Comparison of ENCODE assay signal across 13 cellular contexts in genomic region chr9:91429501-91429900, GRCh38.
"Had no signal": no experiment of that assay in that cellular context is flagged by ENCODE, and none has a peak within 500 bp of the region (broad histone marks: within the 10 kb centered on the region; RNA-seq: fewer than 3 reads in every experiment).

No MANE protein-coding gene starts in this region.

- H3K27ac Mint-ChIP-seq: activated CD4-positive, alpha-beta T cell treated with anti-CD3 and anti-CD28 coated beads, Interleukin-2, amount 10 ng/mL, durations not matched to agents 7 days and 5 days; nephron; T-helper 17 cell; WTC11 had no signal

- ATAC-seq: activated T-cell treated with anti-CD3 and anti-CD28 coated beads, Interleukin-2, amount 50 U/mL, for 4 hours; foreskin keratinocyte; T-helper 17 cell; WTC11 had no signal

- H3K27ac ChIP-seq: cardiac muscle cell, foreskin keratinocyte, thyroid gland had no signal

- H3K36me3 ChIP-seq: cardiac muscle cell, esophagus squamous epithelium, stomach, thyroid gland had no signal

- H3K4me3 ChIP-seq: cardiac muscle cell, esophagus squamous epithelium, stomach, thyroid gland had no signal

- H3K9me3 Mint-ChIP-seq: activated CD4-positive, alpha-beta T cell treated with anti-CD3 and anti-CD28 coated beads, Interleukin-2, amount 10 ng/mL, durations not matched to agents 7 days and 5 days; activated T-cell treated with anti-CD3 and anti-CD28 coated beads, Interleukin-2, amount 50 U/mL, for 4 hours; nephron; WTC11 had no signal

- H3K27me3 ChIP-seq: cardiac muscle cell, foreskin keratinocyte, stomach, thyroid gland had no signal

- H3K9me3 ChIP-seq: esophagus squamous epithelium, stomach, thyroid gland had no signal

- DNase-seq: activated CD4-positive, alpha-beta T cell treated with anti-CD3 and anti-CD28 coated beads, Interleukin-2, amount 10 ng/mL, durations not matched to agents 7 days and 5 days; activated gamma-delta T cell treated with Interleukin-2 at 50 U/mL for 16 hours; activated T-cell treated with anti-CD3 and anti-CD28 coated beads, Interleukin-2, amount 50 U/mL, for 4 hours; esophagus squamous epithelium; foreskin keratinocyte; mesendoderm; stimulated activated CD4-positive, alpha-beta T cell treated with anti-CD3 and anti-CD28 coated beads, Interleukin-4, amount 100 ng/mL, for 24 hours; stomach; T-helper 17 cell; thyroid gland had no signal

- H3K4me3 Mint-ChIP-seq: activated CD4-positive, alpha-beta T cell treated with anti-CD3 and anti-CD28 coated beads, Interleukin-2, amount 10 ng/mL, durations not matched to agents 7 days and 5 days; activated T-cell treated with anti-CD3 and anti-CD28 coated beads, Interleukin-2, amount 50 U/mL, for 4 hours; nephron; T-helper 17 cell; WTC11 had no signal

- H3K36me3 Mint-ChIP-seq: WTC11 had no signal
